8 cellular contexts compared by ENCODE assay signal in genomic region chr15:40160689-40161688, GRCh38. TPM values are rescaled to one million over a fixed set of nuclear protein-coding genes. Genes with fewer than 3 reads are reported as not detected.
DNase-seq lines count a peak whose midpoint lies in the region; TF ChIP-seq lines count a peak whose summit lies in the region.

TSS of gene BUB1B (plus strand) at chr15:40161069. CDS start at chr15:40161221, 152 bp downstream.

- H3K4me1 ChIP-seq in H9 (ENCODE audit: insufficient read depth, low read length) (peaks cover 14% of the 10 kb centered on the region), stomach (peaks cover 4 to 28% (median 12%) of the 10 kb centered on the region in 4 donors)

- in situ Hi-C loops in G401 (cut with HindIII; ENCODE audit: low sequenced_read_pairs), result no loop called here

- no peaks in the 10 kb centered on the region for H4K20me1 ChIP-seq in H9 (ENCODE audit: control insufficient read depth, insufficient read depth, insufficient read length)

- no peaks in the 10 kb centered on the region for H3K27me3 Mint-ChIP-seq in H9 (ENCODE audit: low read depth)
- no peaks in the 10 kb centered on the region for H3K27me3 Mint-ChIP-seq in activated T-helper 2 cell treated with anti-CD3 and anti-CD28 coated beads, Interferon-gamma antibody, Interleukin-2, Interleukin-4, amounts not matched to agents 10 μg/mL and 5 μg/mL and 100 μg/mL, durations not matched to agents 14 hours and 24 hours and 36 hours (ENCODE audit: low read depth)
- H3K27me3 Mint-ChIP-seq in neural crest cell (ENCODE audit: low read depth), result no peaks in the 10 kb centered on the region

- H4K5ac ChIP-seq in H9 (ENCODE audit: insufficient read length, low read depth, low read length), result peak within 1 kb of the TSS; percentile 31

- H3K4me2 ChIP-seq in H9 (ENCODE audit: insufficient read depth, insufficient read length, low read length), result peak within 1 kb of the TSS; percentile 96

- H2AK5ac ChIP-seq in H9 (ENCODE audit: insufficient read length, low read length), result no peak within 1 kb of the TSS

- H2BK12ac ChIP-seq in H9 (ENCODE audit: insufficient read length, low read depth, low read length), result no peak within 1 kb of the TSS

- peaks cover 37% of the 10 kb centered on the region for H3K79me2 ChIP-seq in H9 (ENCODE audit: insufficient read depth, low read length)

- H3K27ac Mint-ChIP-seq in H9 (no peak within 1 kb of the TSS), neural crest cell (ENCODE audit: unreplicated experiment) (no peak within 1 kb of the TSS)
- no peak within 1 kb of the TSS for H3K27ac Mint-ChIP-seq in activated T-helper 2 cell treated with anti-CD3 and anti-CD28 coated beads, Interferon-gamma antibody, Interleukin-2, Interleukin-4, amounts not matched to agents 10 μg/mL and 5 μg/mL and 100 μg/mL, durations not matched to agents 14 hours and 24 hours and 36 hours

- H3K27me3 ChIP-seq in H9 (ENCODE audit: insufficient read depth, low read length), result no peaks in the 10 kb centered on the region
- no peaks in the 10 kb centered on the region for H3K27me3 ChIP-seq in MG63
- H3K27me3 ChIP-seq in stomach, result no peaks in the 10 kb centered on the region

- H3K4me1 Mint-ChIP-seq in H9 (peaks cover 28% of the 10 kb centered on the region in 2 experiments), neural crest cell (peaks cover 9% of the 10 kb centered on the region)
- peaks cover 10% of the 10 kb centered on the region for H3K4me1 Mint-ChIP-seq in activated T-helper 2 cell treated with anti-CD3 and anti-CD28 coated beads, Interferon-gamma antibody, Interleukin-2, Interleukin-4, amounts not matched to agents 10 μg/mL and 5 μg/mL and 100 μg/mL, durations not matched to agents 14 hours and 24 hours and 36 hours (ENCODE audit: low read depth)

- TF ChIP-seq CTCF in H9 (conservative IDR thresholded peaks at IDR 0.05) (no peak), foreskin fibroblast (IDR thresholded peaks at IDR 0.05; ENCODE audit: low read depth, low read length) (no peak), neural crest cell (conservative IDR thresholded peaks at IDR 0.05) (no peak), stomach (IDR thresholded peaks at IDR 0.05) (no peak)

- WGBS in H9 (ENCODE audit: extremely low coverage, insufficient read length, low lambda C conversion rate), result no CpG with 5 or more reads among the region's 54 CpGs
- WGBS in stomach, 5 donors, result 2% methylated on average over 45 to 54 of the region's 54 CpGs

- H3K36me3 Mint-ChIP-seq in H9 (ENCODE audit: insufficient read depth in 1 of 3, low read depth in 3 of 3) (peaks cover 16 to 29% (median 23%) of the 10 kb centered on the region in 3 experiments; a peak in 6 of 7 replicates), neural crest cell (ENCODE audit: low read depth) (peaks cover 4% of the 10 kb centered on the region)
- H3K36me3 Mint-ChIP-seq in activated T-helper 2 cell treated with anti-CD3 and anti-CD28 coated beads, Interferon-gamma antibody, Interleukin-2, Interleukin-4, amounts not matched to agents 10 μg/mL and 5 μg/mL and 100 μg/mL, durations not matched to agents 14 hours and 24 hours and 36 hours (ENCODE audit: low read depth), result peaks cover 16% of the 10 kb centered on the region

- H3K4me3 Mint-ChIP-seq in H9 (no peak within 1 kb of the TSS), neural crest cell (peak within 1 kb of the TSS; percentile 33)
- no peak within 1 kb of the TSS for H3K4me3 Mint-ChIP-seq in activated T-helper 2 cell treated with anti-CD3 and anti-CD28 coated beads, Interferon-gamma antibody, Interleukin-2, Interleukin-4, amounts not matched to agents 10 μg/mL and 5 μg/mL and 100 μg/mL, durations not matched to agents 14 hours and 24 hours and 36 hours (ENCODE audit: low read depth)

- peak; percentile 96 for DNase-seq in G401 (ENCODE audit: low spot score)
- peak; percentile 97 for DNase-seq in H9
- DNase-seq in MG63, result peak; percentile 89
- DNase-seq in activated T-helper 2 cell treated with anti-CD3 and anti-CD28 coated beads, Interferon-gamma antibody, Interleukin-2, Interleukin-4, amounts not matched to agents 10 μg/mL and 5 μg/mL and 100 μg/mL, durations not matched to agents 14 hours and 24 hours and 36 hours (ENCODE audit: low spot score), result peak; percentile 94
- peak; percentile 82 to 95 for DNase-seq in foreskin fibroblast
- peak; percentile 94 for DNase-seq in neural crest cell (ENCODE audit: low read depth, low spot score)
- DNase-seq in stomach, result peak; percentile 92

- no peak within 1 kb of the TSS for H4K8ac ChIP-seq in H9 (replicated peaks; ENCODE audit: insufficient read length, low read depth, low read length)

- no peak within 1 kb of the TSS; the same call in 1 of the 2 replicates for H3K4ac ChIP-seq in H9 (ENCODE audit: low read depth, low read length)

- H2BK20ac ChIP-seq in H9 (ENCODE audit: low read depth, low read length, poor library complexity, severe bottlenecking), result no peak within 1 kb of the TSS

- peak within 1 kb of the TSS; percentile 23 for H3K56ac ChIP-seq in H9 (ENCODE audit: insufficient read length, low read depth, low read length)

- H4K91ac ChIP-seq in H9 (ENCODE audit: insufficient read length, low read depth, low read length), result no peak within 1 kb of the TSS

- H3T11ph ChIP-seq in H9 (ENCODE audit: low read length), result no peak within 1 kb of the TSS

- peaks cover 7% of the 10 kb centered on the region for H3K79me1 ChIP-seq in H9 (ENCODE audit: insufficient read depth, low read depth, low read length, poor library complexity, severe bottlenecking)

- intact Hi-C loops in activated T-helper 2 cell treated with anti-CD3 and anti-CD28 coated beads, Interferon-gamma antibody, Interleukin-2, Interleukin-4, amounts not matched to agents 10 μg/mL and 5 μg/mL and 100 μg/mL, durations not matched to agents 14 hours and 24 hours and 36 hours (cut with micrococcal nuclease), result loop anchor here (2.0 kb wide), 2 partner anchors 22 to 54 kb away; no protein-coding TSS in a partner anchor
- intact Hi-C loops in stomach (cut with DNase I; ENCODE audit: low total_unique reads), result no loop called here

- no peaks in the 10 kb centered on the region for H3K9me3 ChIP-seq in H9 (ENCODE audit: control insufficient read depth, low read depth, low read length)
- H3K9me3 ChIP-seq in MG63, result no peaks in the 10 kb centered on the region
- H3K9me3 ChIP-seq in stomach, result no peaks in the 10 kb centered on the region

- H3K23ac ChIP-seq in H9 (ENCODE audit: insufficient read length, low read depth, low read length), result no peak within 1 kb of the TSS

- peak within 1 kb of the TSS; percentile 83 for H3K18ac ChIP-seq in H9 (ENCODE audit: insufficient read length, low read depth, low read length)

- peak within 1 kb of the TSS; percentile 33 for H3K27ac ChIP-seq in H9 (ENCODE audit: insufficient read length, low read depth, low read length)
- peak within 1 kb of the TSS in 1 of 5 donors; percentile 6 for H3K27ac ChIP-seq in stomach

- no peak for TF ChIP-seq EP300 in stomach (IDR thresholded peaks at IDR 0.05)

- peak; percentile 91 for TF ChIP-seq POLR2A in Raji (IDR thresholded peaks at IDR 0.05; ENCODE audit: insufficient read depth, low read depth, low read length)
- no peak for TF ChIP-seq POLR2A in stomach (IDR thresholded peaks at IDR 0.05)

- peak within 1 kb of the TSS; percentile 91 for H3K9ac ChIP-seq in H9 (ENCODE audit: extremely low read depth, insufficient read length, low read length)

- peaks cover 6% of the 10 kb centered on the region for H3K23me2 ChIP-seq in H9 (ENCODE audit: insufficient read length, low read depth, low read length, poor library complexity, severe bottlenecking)

- H2BK15ac ChIP-seq in H9 (ENCODE audit: low read depth, low read length), result no peak within 1 kb of the TSS

- H3K4me3 ChIP-seq in MG63 (peak within 1 kb of the TSS; percentile 88), foreskin fibroblast (ENCODE audit: low read depth in 1 of 2, low read length in 2 of 2) (peak within 1 kb of the TSS; percentile 68 to 97), stomach (peak within 1 kb of the TSS; percentile 53 to 84 (median 66))

- H3K9me3 Mint-ChIP-seq in H9, result no peaks in the 10 kb centered on the region
- no peaks in the 10 kb centered on the region for H3K9me3 Mint-ChIP-seq in activated T-helper 2 cell treated with anti-CD3 and anti-CD28 coated beads, Interferon-gamma antibody, Interleukin-2, Interleukin-4, amounts not matched to agents 10 μg/mL and 5 μg/mL and 100 μg/mL, durations not matched to agents 14 hours and 24 hours and 36 hours
- no peaks in the 10 kb centered on the region for H3K9me3 Mint-ChIP-seq in neural crest cell

- H2BK5ac ChIP-seq in H9 (ENCODE audit: insufficient read length, low read length), result no peak within 1 kb of the TSS

- H2BK120ac ChIP-seq in H9 (ENCODE audit: low read depth, low read length, poor library complexity, severe bottlenecking), result no peak within 1 kb of the TSS

- peak within 1 kb of the TSS; percentile 95 for H3K14ac ChIP-seq in H9 (ENCODE audit: insufficient read depth, low read length)

- H3K36me3 ChIP-seq in MG63 (peaks cover 34% of the 10 kb centered on the region), stomach (no peaks in the 10 kb centered on the region)

- no peak within 1 kb of the TSS for H2AFZ ChIP-seq in H9 (ENCODE audit: low read length)

RNA-seq across cellular contexts. Expression of gene BUB1B, which starts in this region (rescaled TPM):
- 64.4 and 86.8 TPM in 2 replicates for total RNA-seq in G401 (2014; rRNA removed; shearing (Covaris generic))
- total RNA-seq in H9 (2021) (83.2 and 86.5 TPM in 2 replicates), neural crest cell (95.8 and 96.6 TPM in 2 replicates), stomach (10 to 100 TPM in 1 of 5 donors, 1 to 10 TPM in 4; 1.8 to 25.0 (median 4.6) TPM)
- 49.2 and 55.0 TPM in 2 replicates for total RNA-seq in MG63 (2014; rRNA removed; shearing (Covaris generic); ENCODE audit: low replicate concordance)
- 70.7 and 73.1 TPM in 2 replicates for total RNA-seq in activated T-helper 2 cell treated with anti-CD3 and anti-CD28 coated beads, Interferon-gamma antibody, Interleukin-2, Interleukin-4, amounts not matched to agents 10 μg/mL and 5 μg/mL and 100 μg/mL, durations not matched to agents 14 hours and 24 hours and 36 hours
- polyA plus RNA-seq in stomach, result 1 to 10 TPM; 1.6 to 5.6 (median 2.6) TPM
